Comparison of ENCODE assay signal across 1 cellular context in the genomic region with DNA sequence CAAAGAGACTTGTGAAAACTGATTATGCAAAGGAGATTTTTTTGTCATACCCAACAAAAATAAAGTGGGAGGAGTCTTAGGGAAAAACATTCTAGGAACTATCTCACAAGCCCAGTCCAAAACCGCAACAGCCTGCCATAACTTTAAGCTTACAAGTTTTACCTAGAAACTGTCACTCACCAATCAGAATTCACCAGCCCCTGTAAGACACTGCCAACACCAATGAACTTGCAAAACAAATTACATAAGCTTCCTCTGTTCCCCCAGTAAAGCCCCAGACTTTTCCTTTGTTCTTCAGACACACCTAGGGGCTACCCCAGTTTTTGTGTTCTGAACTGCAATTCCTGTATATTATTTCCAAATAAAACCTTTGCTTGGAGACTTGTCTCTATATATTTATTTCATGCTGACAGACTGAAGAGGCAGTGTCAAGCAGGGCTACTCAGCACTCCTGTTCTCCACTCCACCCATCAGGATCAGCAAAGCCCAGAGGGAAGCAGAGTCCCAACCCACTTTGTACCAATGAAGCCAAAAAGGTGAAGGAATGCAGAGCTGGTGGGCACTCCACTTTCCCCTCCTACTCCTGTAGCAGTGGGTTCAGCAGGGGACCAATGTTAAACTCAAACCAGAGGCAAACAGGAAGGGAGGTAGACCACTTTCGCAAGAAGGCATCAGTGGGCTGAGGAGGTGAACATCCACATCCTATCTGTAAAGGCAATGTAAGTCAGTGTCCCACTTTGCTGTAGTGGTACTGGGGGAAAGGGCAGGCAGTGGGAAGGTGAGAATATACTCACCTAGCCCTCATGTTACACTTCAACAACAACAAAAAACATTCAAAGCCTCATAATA.
TF ChIP-seq lines count a peak whose summit lies in the region.

No MANE protein-coding gene starts in this region.

TF ChIP-seq in K562, 482 proteins besides CTCF, POLR2A, EP300 and RAD21 (continued from another document):
- TF ChIP-seq, protein P1, sequence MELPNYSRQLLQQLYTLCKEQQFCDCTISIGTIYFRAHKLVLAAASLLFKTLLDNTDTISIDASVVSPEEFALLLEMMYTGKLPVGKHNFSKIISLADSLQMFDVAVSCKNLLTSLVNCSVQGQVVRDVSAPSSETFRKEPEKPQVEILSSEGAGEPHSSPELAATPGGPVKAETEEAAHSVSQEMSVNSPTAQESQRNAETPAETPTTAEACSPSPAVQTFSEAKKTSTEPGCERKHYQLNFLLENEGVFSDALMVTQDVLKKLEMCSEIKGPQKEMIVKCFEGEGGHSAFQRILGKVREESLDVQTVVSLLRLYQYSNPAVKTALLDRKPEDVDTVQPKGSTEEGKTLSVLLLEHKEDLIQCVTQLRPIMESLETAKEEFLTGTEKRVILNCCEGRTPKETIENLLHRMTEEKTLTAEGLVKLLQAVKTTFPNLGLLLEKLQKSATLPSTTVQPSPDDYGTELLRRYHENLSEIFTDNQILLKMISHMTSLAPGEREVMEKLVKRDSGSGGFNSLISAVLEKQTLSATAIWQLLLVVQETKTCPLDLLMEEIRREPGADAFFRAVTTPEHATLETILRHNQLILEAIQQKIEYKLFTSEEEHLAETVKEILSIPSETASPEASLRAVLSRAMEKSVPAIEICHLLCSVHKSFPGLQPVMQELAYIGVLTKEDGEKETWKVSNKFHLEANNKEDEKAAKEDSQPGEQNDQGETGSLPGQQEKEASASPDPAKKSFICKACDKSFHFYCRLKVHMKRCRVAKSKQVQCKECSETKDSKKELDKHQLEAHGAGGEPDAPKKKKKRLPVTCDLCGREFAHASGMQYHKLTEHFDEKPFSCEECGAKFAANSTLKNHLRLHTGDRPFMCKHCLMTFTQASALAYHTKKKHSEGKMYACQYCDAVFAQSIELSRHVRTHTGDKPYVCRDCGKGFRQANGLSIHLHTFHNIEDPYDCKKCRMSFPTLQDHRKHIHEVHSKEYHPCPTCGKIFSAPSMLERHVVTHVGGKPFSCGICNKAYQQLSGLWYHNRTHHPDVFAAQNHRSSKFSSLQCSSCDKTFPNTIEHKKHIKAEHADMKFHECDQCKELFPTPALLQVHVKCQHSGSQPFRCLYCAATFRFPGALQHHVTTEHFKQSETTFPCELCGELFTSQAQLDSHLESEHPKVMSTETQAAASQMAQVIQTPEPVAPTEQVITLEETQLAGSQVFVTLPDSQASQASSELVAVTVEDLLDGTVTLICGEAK (IDR thresholded peaks at IDR 0.05), result no peak
- TF ChIP-seq, protein P1 (CRISPR knock-in tag; IDR thresholded peaks at IDR 0.05), result no peak
- TF ChIP-seq NEUROD1 (IDR thresholded peaks at IDR 0.05; ENCODE audit: borderline replicate concordance, low read depth, low read length, partially characterized antibody), result no peak
- TF ChIP-seq MAFG (tag; conservative IDR thresholded peaks at IDR 0.05), result no peak
- TF ChIP-seq TAF1 (IDR thresholded peaks at IDR 0.05; ENCODE audit: control insufficient read depth, extremely low read depth, insufficient read depth, low read length, severe bottlenecking), result no peak
- TF ChIP-seq ZNF445 (CRISPR knock-in tag; IDR thresholded peaks at IDR 0.05; ENCODE audit: low read depth), result no peak
- peak; percentile 46; the same call in 1 of the 2 replicates for TF ChIP-seq TEAD4 (IDR thresholded peaks at IDR 0.05; ENCODE audit: low read length)
- TF ChIP-seq TEAD4 (CRISPR knock-in tag; IDR thresholded peaks at IDR 0.05; ENCODE audit: borderline replicate concordance), result no peak
- TF ChIP-seq VEZF1 (CRISPR knock-in tag; IDR thresholded peaks at IDR 0.05), result peak; percentile 20; the same call in 1 of the 2 replicates
- TF ChIP-seq ESRRA (IDR thresholded peaks at IDR 0.05; ENCODE audit: borderline replicate concordance, low read depth), result peak; percentile 76; the same call in 1 of the 2 replicates
- 0 out of 4 replicates have a peak, but pooled peaks have one; percentile 27 to 39 for TF ChIP-seq FOXK2 (conservative IDR thresholded peaks at IDR 0.05 in 1 of 2, IDR thresholded peaks at IDR 0.05 in 1 of 2; ENCODE audit: low read depth in 2 of 2)
- no peak for TF ChIP-seq DLX4 (CRISPR knock-in tag; IDR thresholded peaks at IDR 0.05)
- TF ChIP-seq STAT5A (IDR thresholded peaks at IDR 0.05; ENCODE audit: borderline replicate concordance, low read length), result peak; percentile 31; the same call in 1 of the 2 replicates
- TF ChIP-seq ZNF12 (CRISPR knock-in tag; IDR thresholded peaks at IDR 0.05), result no peak
- no peak for TF ChIP-seq HNRNPH1 (optimal IDR thresholded peaks at IDR 0.05; ENCODE audit: low read depth, low read length)
- TF ChIP-seq SP2 (IDR thresholded peaks at IDR 0.05; ENCODE audit: extremely low read depth, low read depth, low read length, poor library complexity, severe bottlenecking), result no peak
- no peak for TF ChIP-seq NFXL1 (CRISPR knock-in tag; IDR thresholded peaks at IDR 0.05)
- TF ChIP-seq ZNF785 (CRISPR knock-in tag; IDR thresholded peaks at IDR 0.05), result no peak
- no peak for TF ChIP-seq FOSL1 (tag; conservative IDR thresholded peaks at IDR 0.05)
- 0 out of 2 replicates have a peak, but pooled peaks have one; percentile 20 for TF ChIP-seq GABPA (tag; conservative IDR thresholded peaks at IDR 0.05; ENCODE audit: low read depth)
- TF ChIP-seq ZNF57 (CRISPR knock-in tag; IDR thresholded peaks at IDR 0.05), result no peak
- TF ChIP-seq RUNX1 (IDR thresholded peaks at IDR 0.05; ENCODE audit: low read depth), result no peak
- TF ChIP-seq NR1H2 (CRISPR knock-in tag; IDR thresholded peaks at IDR 0.05), result no peak
- TF ChIP-seq, protein P2, sequence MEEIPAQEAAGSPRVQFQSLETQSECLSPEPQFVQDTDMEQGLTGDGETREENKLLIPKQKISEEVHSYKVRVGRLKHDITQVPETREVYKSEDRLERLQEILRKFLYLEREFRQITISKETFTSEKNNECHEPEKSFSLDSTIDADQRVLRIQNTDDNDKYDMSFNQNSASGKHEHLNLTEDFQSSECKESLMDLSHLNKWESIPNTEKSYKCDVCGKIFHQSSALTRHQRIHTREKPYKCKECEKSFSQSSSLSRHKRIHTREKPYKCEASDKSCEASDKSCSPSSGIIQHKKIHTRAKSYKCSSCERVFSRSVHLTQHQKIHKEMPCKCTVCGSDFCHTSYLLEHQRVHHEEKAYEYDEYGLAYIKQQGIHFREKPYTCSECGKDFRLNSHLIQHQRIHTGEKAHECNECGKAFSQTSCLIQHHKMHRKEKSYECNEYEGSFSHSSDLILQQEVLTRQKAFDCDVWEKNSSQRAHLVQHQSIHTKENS (CRISPR knock-in tag; IDR thresholded peaks at IDR 0.05), result no peak
- TF ChIP-seq C11orf30 (IDR thresholded peaks at IDR 0.05; ENCODE audit: low read depth), result peak; percentile 40; the same call in 1 of the 2 replicates
- TF ChIP-seq, protein P3, sequence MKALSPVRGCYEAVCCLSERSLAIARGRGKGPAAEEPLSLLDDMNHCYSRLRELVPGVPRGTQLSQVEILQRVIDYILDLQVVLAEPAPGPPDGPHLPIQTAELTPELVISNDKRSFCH (CRISPR knock-in tag; IDR thresholded peaks at IDR 0.05), result no peak
- TF ChIP-seq, protein P3 (tag; IDR thresholded peaks at IDR 0.05), result no peak
